ENCODE assay signal across 9 cellular contexts in genomic region chr3:172692751-172693310, GRCh38. TPM values are rescaled to one million over a fixed set of nuclear protein-coding genes. Genes with fewer than 3 reads are reported as not detected.
DNase-seq lines count a peak whose midpoint lies in the region; ATAC-seq, FAIRE-seq and TF ChIP-seq lines count a peak whose summit lies in the region.
"Had no signal": no experiment of that assay in that cellular context is flagged by ENCODE, and none has a peak within 500 bp of the region (broad histone marks: within the 10 kb centered on the region; RNA-seq: fewer than 3 reads in every experiment).

No MANE protein-coding gene starts in this region.

- H3K4me3 ChIP-seq in MM.1S (ENCODE audit: low read length) = no peak overlapping the region

- H3K4me3 Mint-ChIP-seq in memory B cell = no peak overlapping the region

- peak; percentile 84 for ATAC-seq in GM18861 (IDR thresholded peaks at IDR 0.05; ENCODE audit: unreplicated experiment)
- ATAC-seq in GM21737 (IDR thresholded peaks at IDR 0.05; ENCODE audit: unreplicated experiment) = peak; percentile 80
- ATAC-seq in memory B cell (ENCODE audit: low read depth) = peak; percentile 48
- no peak for ATAC-seq in omental fat pad (ENCODE audit: low FRiP score)

- no peaks in the 10 kb centered on the region for H4K20me1 ChIP-seq in MM.1S (ENCODE audit: insufficient read depth, low read length)

- no peaks in the 10 kb centered on the region for H3K27me3 ChIP-seq in MM.1S (replicated peaks; ENCODE audit: insufficient read depth, low read length)

- DNase-seq in MM.1S (peak; percentile 47), memory B cell (ENCODE audit: low spot score in 2 of 2) (no peak), frontal cortex (ENCODE audit: low spot score in 2 of 2) (no peak), HCEC 1CT (no peak), omental fat pad (ENCODE audit: low spot score) (no peak), HUDEP-2 (lab: John Stamatoyannopoulos, UW; ENCODE audit: unreplicated experiment in 76 of 76) (no peak)
- DNase-seq: activated CD4-positive, CD25-positive, alpha-beta regulatory T cell treated with anti-CD3 and anti-CD28 coated beads, Interleukin-2, amount 50 U/mL, for 72 hours had no signal

- H3K9me3 ChIP-seq in MM.1S (replicated peaks; ENCODE audit: insufficient read depth, low read length) = no peaks in the 10 kb centered on the region

- no peaks in the 10 kb centered on the region for H3K79me2 ChIP-seq in MM.1S (ENCODE audit: low read length)

- no peaks in the 10 kb centered on the region for H3K9me2 ChIP-seq in MM.1S (replicated peaks; ENCODE audit: insufficient read depth, low read length)

- H3K4me1 Mint-ChIP-seq in memory B cell = peaks cover 16% of the 10 kb centered on the region

- H3K36me3 ChIP-seq in MM.1S (replicated peaks; ENCODE audit: insufficient read depth, low read length) = no peaks in the 10 kb centered on the region

- peaks cover 16% of the 10 kb centered on the region for H3F3A ChIP-seq in MM.1S (ENCODE audit: insufficient read depth, low read length)

- peak overlapping the region; percentile 48 for H3K27ac Mint-ChIP-seq in memory B cell

- no peak overlapping the region for H3K9ac ChIP-seq in MM.1S (ENCODE audit: low read length)

- peak overlapping the region; percentile 53; the same call in 1 of the 2 replicates for H3K27ac ChIP-seq in MM.1S (ENCODE audit: low read length)

- peak overlapping the region; percentile 48 for H3K4me2 ChIP-seq in MM.1S (ENCODE audit: low read depth, low read length)

- H3K27me3 Mint-ChIP-seq in memory B cell = no peaks in the 10 kb centered on the region

- peak overlapping the region; percentile 71 for H2AFZ ChIP-seq in MM.1S (ENCODE audit: low read length)

- peaks cover 18% of the 10 kb centered on the region for H3K4me1 ChIP-seq in MM.1S (ENCODE audit: low read length)

- no peak for FAIRE-seq in frontal cortex (lab: Jason Lieb, UNC)

- no peaks in the 10 kb centered on the region for H3K9me3 Mint-ChIP-seq in memory B cell

- no peak for TF ChIP-seq CTCF in MM.1S (IDR thresholded peaks at IDR 0.05; ENCODE audit: low read length)
- no peak for TF ChIP-seq CTCF in omental fat pad (IDR thresholded peaks at IDR 0.05)

- H3K36me3 Mint-ChIP-seq in memory B cell = peaks cover 6% of the 10 kb centered on the region

RNA-seq across cellular contexts. Expression of gene NCEH1, which starts 18.0 kb away (rescaled TPM):
- 4.9 TPM for total RNA-seq in frontal cortex
- total RNA-seq in omental fat pad = 10 to 100 TPM in 2 of 4 donors, 1 to 10 TPM in 2; 8.2 to 44.1 (median 10.6) TPM

RNA-seq across cellular contexts. Expression of gene ECT2, which starts 57.7 kb away (rescaled TPM):
- total RNA-seq in frontal cortex (11.8 TPM), omental fat pad (10 to 100 TPM in 1 of 4 donors, 1 to 10 TPM in 3; 7.0 to 11.0 (median 9.0) TPM)
